Comparison of ENCODE assay signal across 9 cellular contexts in genomic region chr1:101371259-101371658, GRCh38.
DNase-seq lines count a peak whose midpoint lies in the region; ATAC-seq lines count a peak whose summit lies in the region.
"Had no signal": no experiment of that assay in that cellular context is flagged by ENCODE, and none has a peak within 500 bp of the region (broad histone marks: within the 10 kb centered on the region; RNA-seq: fewer than 3 reads in every experiment).

No MANE protein-coding gene starts in this region.

- peak; percentile 99 for ATAC-seq in GM18870 (IDR thresholded peaks at IDR 0.05; ENCODE audit: unreplicated experiment)
- peak; percentile 92 for ATAC-seq in HG02623 (IDR thresholded peaks at IDR 0.05; ENCODE audit: unreplicated experiment)

- DNase-seq in RKO (ENCODE audit: low spot score), result peak; percentile 59
- peak; percentile 87 for DNase-seq in iris pigment epithelial cell (ENCODE audit: low read depth)
- no peak for DNase-seq in HT-29 (ENCODE audit: low spot score)
- DNase-seq in NCI-H2171 (lab: John Stamatoyannopoulos, UW), result no peak
- DNase-seq in stimulated activated CD8-positive, alpha-beta memory T cell treated with anti-CD3 and anti-CD28 coated beads, Interleukin-4, amount 100 ng/mL, for 48 hours, result no peak
- no peak for DNase-seq in AML-193 (lab: John Stamatoyannopoulos, UW)
- DNase-seq: natural killer cell had no signal

Comparison
In these comparisons a context has a peak if more than half of its experiments do, and no peak if none do; other contexts are left out.
1. DNase-seq: peak in RKO (single experiment) and iris pigment epithelial cell (single experiment); none in HT-29 (single experiment), NCI-H2171 (single experiment), stimulated activated CD8-positive, alpha-beta memory T cell treated with anti-CD3 and anti-CD28 coated beads, Interleukin-4, amount 100 ng/mL, for 48 hours (single experiment) and AML-193 (0 of 2).